12 cellular contexts compared by ENCODE assay signal in genomic region chr2:174836345-174836999, GRCh38.
DNase-seq lines count a peak whose midpoint lies in the region; ATAC-seq, FAIRE-seq and TF ChIP-seq lines count a peak whose summit lies in the region.
"Had no signal": no experiment of that assay in that cellular context is flagged by ENCODE, and none has a peak within 500 bp of the region (broad histone marks: within the 10 kb centered on the region; RNA-seq: fewer than 3 reads in every experiment).

No MANE protein-coding gene starts in this region.

- H3K36me3 ChIP-seq in aorta (ENCODE audit: control insufficient read depth in 1 of 2, insufficient read depth in 2 of 2, low read length in 1 of 2) = no peaks in the 10 kb centered on the region

- H3K4me3 ChIP-seq in A549 (no peak overlapping the region), HFF-Myc (replicated peaks; ENCODE audit: low read depth, low read length) (no peak overlapping the region), aorta (ENCODE audit: low read length in 2 of 2) (no peak overlapping the region)

- peaks cover 23% of the 10 kb centered on the region for H3K9me3 Mint-ChIP-seq in activated naive CD8-positive, alpha-beta T cell treated with anti-CD3 and anti-CD28 coated beads, Interleukin-2, amount 50 U/mL, for 24 hours

- intact Hi-C loops in aorta (cut with DNase I) = no loop called here

- peak overlapping the region; percentile 47 for H3K4me2 ChIP-seq in A549

- peaks cover 13% of the 10 kb centered on the region for H3K36me3 Mint-ChIP-seq in activated naive CD8-positive, alpha-beta T cell treated with anti-CD3 and anti-CD28 coated beads, Interleukin-2, amount 50 U/mL, for 24 hours (ENCODE audit: low read depth)

- H3K27ac Mint-ChIP-seq in activated naive CD8-positive, alpha-beta T cell treated with anti-CD3 and anti-CD28 coated beads, Interleukin-2, amount 50 U/mL, for 24 hours = peak overlapping the region; percentile 95
- H3K27ac Mint-ChIP-seq: naive thymus-derived CD4-positive, alpha-beta T cell had no signal

- FAIRE-seq in A549 (lab: Jason Lieb, UNC) = peak; percentile 13

- peaks cover 17% of the 10 kb centered on the region for H3K4me1 ChIP-seq in A549
- H3K4me1 ChIP-seq in aorta (ENCODE audit: control insufficient read depth in 1 of 2, insufficient read depth in 2 of 2, low read length in 2 of 2) = no peaks in the 10 kb centered on the region
- H3K4me1 ChIP-seq: Caco-2 had no signal

- POLR2A ChIA-PET in A549 (lab: Yijun Ruan, JAX) = interaction anchor here (0.8 kb wide), 1 partner anchor 136 kb away, joined by 3 read pairs; no protein-coding TSS in a partner anchor

- DNase-seq in A549 (ENCODE audit: low read depth in 1 of 2, low spot score in 1 of 2) (peak; percentile 11 to 52), HFF-Myc (ENCODE audit: extremely low read depth, low read depth) (peak; percentile 87), hepatic stellate cell (ENCODE audit: low spot score) (peak; percentile 69), aorta (no peak)
- DNase-seq in activated naive CD8-positive, alpha-beta T cell treated with anti-CD3 and anti-CD28 coated beads, Interleukin-2, amount 50 U/mL, for 24 hours = no peak
- DNase-seq: Caco-2; effector CD8-positive, alpha-beta T cell had no signal

- TF ChIP-seq RAD21 in A549 (conservative IDR thresholded peaks at IDR 0.05 in 1 of 2, IDR thresholded peaks at IDR 0.05 in 1 of 2) = no peak

- no peak for TF ChIP-seq EP300 in A549 (IDR thresholded peaks at IDR 0.05)

- WGBS in A549 (ENCODE audit: missing lambda C conversion rate) = 61% methylated on average over 3 of the region's 3 CpGs
- WGBS in aorta, 2 donors = 81 to 89% methylated on average over 3 of the region's 3 CpGs

- peaks cover 52% of the 10 kb centered on the region for H3K4me1 Mint-ChIP-seq in activated naive CD8-positive, alpha-beta T cell treated with anti-CD3 and anti-CD28 coated beads, Interleukin-2, amount 50 U/mL, for 24 hours

- CTCF ChIA-PET in A549 (lab: Yijun Ruan, JAX) = interaction anchor here (0.6 kb wide), 1 partner anchor 57 kb away, joined by 3 read pairs; no protein-coding TSS in a partner anchor

- H3K27ac ChIP-seq in A549 (peak overlapping the region; percentile 53 to 58; a peak in 3 of 6 replicates), aorta (ENCODE audit: low read depth in 1 of 2, low read length in 2 of 2) (no peak overlapping the region)
- H3K27ac ChIP-seq: HL-60 had no signal

- no peak for TF ChIP-seq POLR2A in A549 (IDR thresholded peaks at IDR 0.05; ENCODE audit: low read length)

- no peaks in the 10 kb centered on the region for H3K27me3 ChIP-seq in aorta (ENCODE audit: control insufficient read depth in 1 of 2, insufficient read depth in 2 of 2, low read length in 1 of 2)

- H3K9me3 ChIP-seq in A549 (no peaks in the 10 kb centered on the region), aorta (ENCODE audit: control insufficient read depth, low read length) (no peaks in the 10 kb centered on the region)
- H3K9me3 ChIP-seq: Caco-2 had no signal

- peaks cover 2% of the 10 kb centered on the region for H3K27me3 Mint-ChIP-seq in activated naive CD8-positive, alpha-beta T cell treated with anti-CD3 and anti-CD28 coated beads, Interleukin-2, amount 50 U/mL, for 24 hours

- no peak for TF ChIP-seq CTCF in A549 (IDR thresholded peaks at IDR 0.05)
- TF ChIP-seq CTCF in HFF-Myc (IDR thresholded peaks at IDR 0.05; ENCODE audit: low read depth, low read length, missing control alignments) = no peak

- peak; percentile 86 to 94 for ATAC-seq in A549
- peak; percentile 13 for ATAC-seq in activated naive CD8-positive, alpha-beta T cell treated with anti-CD3 and anti-CD28 coated beads, Interleukin-2, amount 50 U/mL, for 24 hours
- ATAC-seq in aorta (ENCODE audit: low FRiP score) = no peak
- ATAC-seq in GM18858 (IDR thresholded peaks at IDR 0.05; ENCODE audit: unreplicated experiment) = no peak
- no peak for ATAC-seq in HG03442 (IDR thresholded peaks at IDR 0.05; ENCODE audit: unreplicated experiment)
- ATAC-seq in GM21717 (IDR thresholded peaks at IDR 0.05; ENCODE audit: unreplicated experiment) = no peak
- ATAC-seq: naive thymus-derived CD4-positive, alpha-beta T cell had no signal

- H3K4me3 Mint-ChIP-seq in activated naive CD8-positive, alpha-beta T cell treated with anti-CD3 and anti-CD28 coated beads, Interleukin-2, amount 50 U/mL, for 24 hours = peak overlapping the region; percentile 50
- H3K4me3 Mint-ChIP-seq: naive thymus-derived CD4-positive, alpha-beta T cell had no signal

TF ChIP-seq in A549, 52 proteins besides CTCF, POLR2A, EP300 and RAD21:
- TF ChIP-seq SMC3 (IDR thresholded peaks at IDR 0.05) (no peak), NPAS2 (CRISPR knock-in tag; IDR thresholded peaks at IDR 0.05; ENCODE audit: borderline replicate concordance) (no peak), USF2 (IDR thresholded peaks at IDR 0.05) (no peak), CHD2 (IDR thresholded peaks at IDR 0.05; ENCODE audit: low read length, partially characterized antibody) (no peak), TP53 (CRISPR knock-in tag; IDR thresholded peaks at IDR 0.05) (no peak)
- TF ChIP-seq, protein P1, sequence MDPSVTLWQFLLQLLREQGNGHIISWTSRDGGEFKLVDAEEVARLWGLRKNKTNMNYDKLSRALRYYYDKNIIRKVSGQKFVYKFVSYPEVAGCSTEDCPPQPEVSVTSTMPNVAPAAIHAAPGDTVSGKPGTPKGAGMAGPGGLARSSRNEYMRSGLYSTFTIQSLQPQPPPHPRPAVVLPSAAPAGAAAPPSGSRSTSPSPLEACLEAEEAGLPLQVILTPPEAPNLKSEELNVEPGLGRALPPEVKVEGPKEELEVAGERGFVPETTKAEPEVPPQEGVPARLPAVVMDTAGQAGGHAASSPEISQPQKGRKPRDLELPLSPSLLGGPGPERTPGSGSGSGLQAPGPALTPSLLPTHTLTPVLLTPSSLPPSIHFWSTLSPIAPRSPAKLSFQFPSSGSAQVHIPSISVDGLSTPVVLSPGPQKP (IDR thresholded peaks at IDR 0.05; ENCODE audit: low read depth, low read length) = no peak

Comparison
In these comparisons a context has a peak if more than half of its experiments do, and no peak if none do; other contexts are left out.
1. ATAC-seq: peak in A549 (2 of 2) and activated naive CD8-positive, alpha-beta T cell treated with anti-CD3 and anti-CD28 coated beads, Interleukin-2, amount 50 U/mL, for 24 hours (single experiment); none in aorta (single experiment), GM18858 (single experiment), HG03442 (single experiment) and GM21717 (single experiment).
2. DNase-seq: peak in A549 (2 of 2), HFF-Myc (single experiment) and hepatic stellate cell (single experiment); none in activated naive CD8-positive, alpha-beta T cell treated with anti-CD3 and anti-CD28 coated beads, Interleukin-2, amount 50 U/mL, for 24 hours (single experiment) and aorta (0 of 2).
3. H3K27ac ChIP-seq: peak in A549 (2 of 2); none in aorta (0 of 2).